Comparison of ENCODE assay signal across 21 cellular contexts in the genomic region with DNA sequence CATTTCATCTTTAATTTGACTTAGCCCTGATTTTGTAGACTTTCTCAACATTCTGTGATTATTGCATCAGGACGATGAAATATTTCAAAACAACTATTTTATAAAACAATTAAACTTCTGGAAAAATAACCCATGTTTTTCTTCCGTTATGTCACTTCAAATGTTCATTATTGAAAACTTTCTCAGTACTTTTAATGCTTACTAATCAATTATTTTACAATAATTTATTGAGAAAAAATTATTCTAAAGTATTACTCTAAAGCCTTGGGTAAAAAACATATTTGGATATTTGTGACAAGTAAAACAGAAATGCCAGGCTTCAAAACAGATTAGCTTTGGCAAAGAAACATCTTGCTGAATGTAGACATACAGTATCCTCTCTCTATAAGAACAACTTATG. TPM values are rescaled to one million over a fixed set of nuclear protein-coding genes. Genes with fewer than 3 reads are reported as not detected.
DNase-seq lines count a peak whose midpoint lies in the region; ATAC-seq, FAIRE-seq and TF ChIP-seq lines count a peak whose summit lies in the region.
"Had no signal": no experiment of that assay in that cellular context is flagged by ENCODE, and none has a peak within 500 bp of the region (broad histone marks: within the 10 kb centered on the region; RNA-seq: fewer than 3 reads in every experiment).

No MANE protein-coding gene starts in this region.

- no peak overlapping the region for H3K9ac ChIP-seq in HepG2 (ENCODE audit: insufficient read depth, low read depth, low read length)
- H3K9ac ChIP-seq: GM23248 had no signal

- intact Hi-C loops in HepG2 (cut with micrococcal nuclease; ENCODE audit: unreplicated experiment), result no loop called here
- intact Hi-C loops in right lobe of liver (cut with DNase I), result no loop called here
- intact Hi-C loops in stomach (cut with DNase I; ENCODE audit: low total_unique reads), result no loop called here
- intact Hi-C loops in aorta (cut with DNase I), result no loop called here

- BruUV-seq in HepG2 (replicated peaks; lab: Mats Ljungman, UMichigan), result no TSS peak

- TF ChIP-seq POLR2A in HepG2 (IDR thresholded peaks at IDR 0.05; ENCODE audit: insufficient read depth in 1 of 2, low read depth in 2 of 2, low read length in 2 of 2) (no peak), right lobe of liver (IDR thresholded peaks at IDR 0.05) (no peak), stomach (IDR thresholded peaks at IDR 0.05) (no peak)

- no peak overlapping the region for H3K4me3 Mint-ChIP-seq in activated T-cell treated with anti-CD3 and anti-CD28 coated beads, Interleukin-2, amount 50 U/mL, for 24 hours
- H3K4me3 Mint-ChIP-seq: CD4-positive, alpha-beta memory T cell had no signal

- H3K4me1 Mint-ChIP-seq in activated T-cell treated with anti-CD3 and anti-CD28 coated beads, Interleukin-2, amount 50 U/mL, for 24 hours (ENCODE audit: low read depth), result peaks cover 2% of the 10 kb centered on the region

- TF ChIP-seq CTCF in HepG2 (CRISPR knock-in tag; IDR thresholded peaks at IDR 0.05) (no peak), right lobe of liver (IDR thresholded peaks at IDR 0.05) (no peak), stomach (IDR thresholded peaks at IDR 0.05) (no peak)

- H3K27ac Mint-ChIP-seq in activated T-cell treated with anti-CD3 and anti-CD28 coated beads, Interleukin-2, amount 50 U/mL, for 24 hours, result no peak overlapping the region
- H3K27ac Mint-ChIP-seq: CD4-positive, alpha-beta memory T cell had no signal

- WGBS in HepG2 (ENCODE audit: low lambda C conversion rate), result 97% methylated on average over 2 of the region's 2 CpGs
- WGBS in right lobe of liver (ENCODE audit: insufficient coverage, low coverage, low lambda C conversion rate, missing lambda C conversion rate), result 26% methylated on average over 2 of the region's 2 CpGs
- WGBS in stomach, 5 donors, result 90 to 96% (median 91%) methylated on average over 2 of the region's 2 CpGs
- WGBS in aorta, 2 donors, result 93 to 97% methylated on average over 2 of the region's 2 CpGs

- TF ChIP-seq EP300 in HepG2 (IDR thresholded peaks at IDR 0.05; ENCODE audit: low read depth in 2 of 2, low read length in 2 of 2) (no peak), HepG2 (CRISPR knock-in tag; IDR thresholded peaks at IDR 0.05; ENCODE audit: borderline replicate concordance) (no peak), stomach (IDR thresholded peaks at IDR 0.05) (no peak)

- no peak for FAIRE-seq in HepG2 (lab: Jason Lieb, UNC)
- peak; percentile 42 for FAIRE-seq in TTC549 (lab: Jason Lieb, UNC)
- FAIRE-seq: GM12878, GM19239, H1 had no signal

- POLR2A ChIA-PET in HepG2 (lab: Yijun Ruan, JAX), result no interaction called here

- no peak for DNase-seq in HepG2 (ENCODE audit: low spot score)
- DNase-seq in right lobe of liver, result no peak
- DNase-seq in fibroblast of gingiva (ENCODE audit: low read depth), result peak; percentile 15
- DNase-seq in stomach, result no peak
- no peak for DNase-seq in aorta
- DNase-seq in NCI-H187 (lab: John Stamatoyannopoulos, UW), result no peak
- DNase-seq in activated T-cell treated with anti-CD3 and anti-CD28 coated beads, Interleukin-2, amount 50 U/mL, for 24 hours, result no peak
- DNase-seq: C1 segment of cervical spinal cord; CD4-positive, alpha-beta memory T cell; COR-L47; DMS153; DND-41; GDM1; GM23248; H7; HCEC 1CT had no signal

- ATAC-seq in HepG2, result no peak
- ATAC-seq in right lobe of liver, result no peak
- no peak for ATAC-seq in aorta (ENCODE audit: low FRiP score)
- ATAC-seq: GM12878 had no signal

- H4K20me1 ChIP-seq in HepG2 (ENCODE audit: insufficient read depth, low read length), result no peaks in the 10 kb centered on the region

- no peaks in the 10 kb centered on the region for H3K9me3 Mint-ChIP-seq in activated T-cell treated with anti-CD3 and anti-CD28 coated beads, Interleukin-2, amount 50 U/mL, for 24 hours
- H3K9me3 Mint-ChIP-seq: CD4-positive, alpha-beta memory T cell had no signal

- no peaks in the 10 kb centered on the region for H3K79me2 ChIP-seq in HepG2 (ENCODE audit: insufficient read depth, low read length)

- H3K27ac ChIP-seq in HepG2 (ENCODE audit: extremely low read length, insufficient read depth, low read length), result no peak overlapping the region
- no peak overlapping the region for H3K27ac ChIP-seq in right lobe of liver
- no peak overlapping the region for H3K27ac ChIP-seq in stomach
- H3K27ac ChIP-seq in aorta (ENCODE audit: low read depth in 1 of 2, low read length in 2 of 2), result no peak overlapping the region
- H3K27ac ChIP-seq: 22Rv1, GM23248 had no signal

- CTCF ChIA-PET in HepG2 (lab: Yijun Ruan, JAX; ENCODE audit: low intra/inter-chr PET ratio, low total read pairs), result no interaction called here

- H3K4me2 ChIP-seq in HepG2 (ENCODE audit: low read depth, low read length), result no peak overlapping the region

- H3K4me3 ChIP-seq in HepG2 (replicated peaks in 1 of 3; ENCODE audit: insufficient read depth in 1 of 3, low read depth in 2 of 3, low read length in 3 of 3) (no peak overlapping the region), right lobe of liver (no peak overlapping the region), stomach (no peak overlapping the region), aorta (ENCODE audit: low read length in 2 of 2) (no peak overlapping the region)
- H3K4me3 ChIP-seq: GM12878, GM23248 had no signal

- H3K9me3 ChIP-seq in HepG2 (ENCODE audit: low read length) (no peaks in the 10 kb centered on the region), right lobe of liver (no peaks in the 10 kb centered on the region), stomach (no peaks in the 10 kb centered on the region), aorta (ENCODE audit: control insufficient read depth, low read length) (no peaks in the 10 kb centered on the region)

- TF ChIP-seq RAD21 in HepG2 (CRISPR knock-in tag; IDR thresholded peaks at IDR 0.05), result no peak

- in situ Hi-C loops in HepG2 (cut with HindIII; ENCODE audit: extremely low pct_ligation_motif_present, low pct_unique_long_range_greater_than_20kb), result no loop called here

- no peaks in the 10 kb centered on the region for H3K36me3 ChIP-seq in HepG2 (replicated peaks in 1 of 2; ENCODE audit: control insufficient read depth in 1 of 2, insufficient read depth in 2 of 2, low read length in 2 of 2)
- no peaks in the 10 kb centered on the region for H3K36me3 ChIP-seq in right lobe of liver
- H3K36me3 ChIP-seq in stomach, result no peaks in the 10 kb centered on the region
- H3K36me3 ChIP-seq in aorta (ENCODE audit: control insufficient read depth in 1 of 2, insufficient read depth in 2 of 2, low read length in 1 of 2), result no peaks in the 10 kb centered on the region

- H3K27me3 ChIP-seq in HepG2 (ENCODE audit: control insufficient read depth in 1 of 2, insufficient read depth in 2 of 2, low read length in 2 of 2), result no peaks in the 10 kb centered on the region
- H3K27me3 ChIP-seq in right lobe of liver, result no peaks in the 10 kb centered on the region
- H3K27me3 ChIP-seq in stomach, result no peaks in the 10 kb centered on the region
- no peaks in the 10 kb centered on the region for H3K27me3 ChIP-seq in aorta (ENCODE audit: control insufficient read depth in 1 of 2, insufficient read depth in 2 of 2, low read length in 1 of 2)

- no peak overlapping the region for H2AFZ ChIP-seq in HepG2 (ENCODE audit: low read length)
- H2AFZ ChIP-seq: GM23248 had no signal

- H3K4me1 ChIP-seq in HepG2 (ENCODE audit: insufficient read depth, low read length) (peaks cover 55% of the 10 kb centered on the region), right lobe of liver (peaks cover 0 to 22% (median 3%) of the 10 kb centered on the region in 4 donors), stomach (peaks cover 7 to 21% (median 12%) of the 10 kb centered on the region in 4 donors), aorta (ENCODE audit: control insufficient read depth in 1 of 2, insufficient read depth in 2 of 2, low read length in 2 of 2) (no peaks in the 10 kb centered on the region)

- no peaks in the 10 kb centered on the region for H3K36me3 Mint-ChIP-seq in activated T-cell treated with anti-CD3 and anti-CD28 coated beads, Interleukin-2, amount 50 U/mL, for 24 hours (ENCODE audit: low read depth)
- H3K36me3 Mint-ChIP-seq: CD4-positive, alpha-beta memory T cell had no signal

- H3K27me3 Mint-ChIP-seq in activated T-cell treated with anti-CD3 and anti-CD28 coated beads, Interleukin-2, amount 50 U/mL, for 24 hours, result peaks cover 16% of the 10 kb centered on the region

RNA-seq across cellular contexts. Expression of a gene that starts 46.3 kb away (rescaled TPM):
- total RNA-seq in HepG2 (2016; rRNA removed; fragmentation: Illumina TruSeq; extraction: Trizol) (37.0 and 62.6 TPM in 2 replicates), right lobe of liver (10 to 100 TPM in 2 of 6 experiments, 1 to 10 TPM in 4; 7.8 to 12.0 (median 9.4) TPM), stomach (100 to 1,000 TPM in 1 of 5 donors, 10 to 100 TPM in 4; 18.7 to 109 (median 23.5) TPM), aorta (10 to 100 TPM; 29.3 to 34.0 TPM)
- 3.0 and 3.8 TPM in 2 replicates for total RNA-seq in HepG2 (2016; cell fraction: cytosol; rRNA removed; fragmentation: Illumina TruSeq; extraction: Trizol; ENCODE audit: low read depth)
- 34.6 and 66.1 TPM in 2 replicates for total RNA-seq in HepG2 (2016; cell fraction: insoluble cytoplasmic fraction; rRNA removed; fragmentation: Illumina TruSeq; extraction: Trizol)
- 8.0 and 9.8 TPM in 2 replicates for total RNA-seq in HepG2 (2016; cell fraction: membrane; rRNA removed; fragmentation: Illumina TruSeq; extraction: Trizol)
- 19.3 and 21.1 TPM in 2 replicates for total RNA-seq in HepG2 (2016; cell fraction: nucleus; rRNA removed; fragmentation: Illumina TruSeq; extraction: Trizol)
- polyA plus RNA-seq in HepG2 (2011; rRNA removed) (16.5 and 22.2 TPM in 2 replicates), stomach (10 to 100 TPM; 14.0 to 30.5 (median 16.6) TPM), aorta (10 to 100 TPM; 17.3 to 26.5 TPM)
- 9.4 and 14.4 TPM in 2 replicates for polyA plus RNA-seq in HepG2 (2011; cell fraction: cytosol; rRNA removed)
- polyA plus RNA-seq in HepG2 (2011; cell fraction: nucleus; rRNA removed), result 6.9 and 8.2 TPM in 2 replicates
- polyA plus RNA-seq in HepG2 (2012), result 16.5 and 24.7 TPM in 2 replicates
- polyA plus RNA-seq in HepG2 (2016; cell fraction: cytosol; fragmentation: Illumina TruSeq; extraction: Trizol; ENCODE audit: low read depth), result 0.87 and 0.92 TPM in 2 replicates
- 34.8 and 38.4 TPM in 2 replicates for polyA plus RNA-seq in HepG2 (2016; cell fraction: insoluble cytoplasmic fraction; fragmentation: Illumina TruSeq; extraction: Trizol; ENCODE audit: low read depth)
- 3.0 and 3.4 TPM in 2 replicates for polyA plus RNA-seq in HepG2 (2016; cell fraction: membrane; fragmentation: Illumina TruSeq; extraction: Trizol; ENCODE audit: low read depth)
- polyA plus RNA-seq in HepG2 (2016; cell fraction: nucleus; fragmentation: Illumina TruSeq; extraction: Trizol; ENCODE audit: insufficient read depth, low read depth), result 17.5 and 18.6 TPM in 2 replicates
- 14.9 and 18.7 TPM in 2 replicates for polyA minus RNA-seq in HepG2 (2011; rRNA and poly(A)+ RNA removed; ENCODE audit: low replicate concordance)
- 28.8 and 30.5 TPM in 2 replicates for polyA minus RNA-seq in HepG2 (2011; cell fraction: cytosol; rRNA and poly(A)+ RNA removed)
- 27.0 and 27.4 TPM in 2 replicates for polyA minus RNA-seq in HepG2 (2011; cell fraction: nucleus; rRNA and poly(A)+ RNA removed)
